ENCODE assay signal across 1 cellular context in genomic region chr11:123475478-123475877, GRCh38.
TF ChIP-seq lines count a peak whose summit lies in the region.

No MANE protein-coding gene starts in this region.

TF ChIP-seq in HepG2, 621 proteins besides CTCF, POLR2A, EP300 and RAD21 (continued from another document):
- TF ChIP-seq POLR2AphosphoS5 (IDR thresholded peaks at IDR 0.05; ENCODE audit: low read depth, low read length) (no peak), LRRFIP1 (CRISPR knock-in tag; conservative IDR thresholded peaks at IDR 0.05) (no peak), CBX2 (IDR thresholded peaks at IDR 0.05; ENCODE audit: low read depth, low read length) (no peak), CBX2 (CRISPR knock-in tag; IDR thresholded peaks at IDR 0.05; ENCODE audit: low read depth) (no peak), ZBTB42 (CRISPR knock-in tag; IDR thresholded peaks at IDR 0.05) (no peak)
